In the genomic region with DNA sequence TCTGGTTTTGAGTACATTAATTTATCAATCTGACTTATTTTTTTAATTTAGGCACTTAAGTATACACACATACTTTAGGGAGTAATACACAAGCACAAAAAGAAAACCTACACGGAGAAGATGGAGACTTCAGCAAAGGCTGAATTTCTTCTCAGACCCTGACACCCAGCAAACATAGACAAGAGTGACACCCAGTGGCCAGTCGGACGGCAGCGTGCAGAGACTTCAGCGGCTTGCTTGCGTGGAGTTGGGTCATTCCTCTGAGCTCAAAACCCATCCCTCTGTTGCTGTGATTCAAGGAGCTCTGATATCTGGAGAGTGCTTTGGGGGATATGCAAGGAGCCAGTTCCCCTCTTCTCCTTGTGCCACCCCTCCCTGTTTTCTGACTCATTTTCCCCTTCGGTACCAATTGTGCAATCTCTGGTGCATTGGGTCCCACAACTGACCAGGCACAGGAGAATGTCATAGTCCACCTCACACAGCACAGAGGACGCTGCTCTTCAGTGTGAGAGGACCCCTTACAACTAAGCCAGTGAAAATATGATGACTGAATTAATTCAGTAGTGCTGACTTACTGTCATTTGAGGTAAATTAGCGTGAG, we compare ENCODE assay signal across 8 cellular contexts.
DNase-seq lines count a peak whose midpoint lies in the region; ATAC-seq and TF ChIP-seq lines count a peak whose summit lies in the region.

No MANE protein-coding gene starts in this region.

- peak; percentile 87 for ATAC-seq in GM18861 (IDR thresholded peaks at IDR 0.05; ENCODE audit: unreplicated experiment)
- ATAC-seq in HG03066 (IDR thresholded peaks at IDR 0.05; ENCODE audit: low read depth, unreplicated experiment) = peak; percentile 85

- POLR2A ChIA-PET in AG04449 (lab: Yijun Ruan, JAX) = interaction anchor here (1.5 kb wide), 1 partner anchor 79 kb away, joined by 5 read pairs; no protein-coding TSS in a partner anchor

- peak; percentile 92 for TF ChIP-seq CTCF in AG04449 (IDR thresholded peaks at IDR 0.05; ENCODE audit: insufficient read depth, low read length, missing control alignments)
- peak; percentile 87 for TF ChIP-seq CTCF in cardiac fibroblast (IDR thresholded peaks at IDR 0.05; ENCODE audit: low read depth, low read length)

- CTCF ChIA-PET in AG04449 (lab: Yijun Ruan, JAX) = interaction anchor here (0.7 to 19.0 kb wide), 66 partner anchors 8 to 856 kb away, joined by 3 to 911 read pairs (median 4); a partner anchor contains a TSS

- H3K4me3 ChIP-seq in AG04449 (ENCODE audit: low read depth, low read length) (no peak overlapping the region), cardiac fibroblast (replicated peaks in 1 of 2; ENCODE audit: low read depth in 2 of 2, low read length in 2 of 2) (no peak overlapping the region)

- DNase-seq in AG04449 (ENCODE audit: low read depth, low spot score) (no peak), NCI-H226 (peak; percentile 62), cardiac fibroblast (ENCODE audit: low read depth in 2 of 2) (peak; percentile 86), kidney glomerular epithelial cell (lab: John Stamatoyannopoulos, UW) (peak; percentile 60)
- peak; percentile 28 for DNase-seq in activated CD4-positive, CD25-positive, alpha-beta regulatory T cell treated with anti-CD3 and anti-CD28 coated beads, Interleukin-2, amount 50 U/mL, for 16 hours (ENCODE audit: low read depth, low spot score)
- DNase-seq in stimulated activated CD4-positive, alpha-beta T cell treated with anti-CD3 and anti-CD28 coated beads, Interleukin-4, amount 100 ng/mL, for 1 hour = peak; percentile 64
